Comparison of ENCODE assay signal across 34 cellular contexts in genomic region chrX:80485543-80485942, GRCh38.
"Had no signal": no experiment of that assay in that cellular context is flagged by ENCODE, and none has a peak within 500 bp of the region (broad histone marks: within the 10 kb centered on the region; RNA-seq: fewer than 3 reads in every experiment).

No MANE protein-coding gene starts in this region.

- H3K27me3 ChIP-seq: adrenal gland, ascending aorta, body of pancreas, brain microvascular endothelial cell, cardiac muscle cell had no signal

- FAIRE-seq: astrocyte, bronchial epithelial cell had no signal

- ATAC-seq: activated naive CD4-positive, alpha-beta T cell treated with anti-CD3 and anti-CD28 coated beads, Interleukin-2, amount 50 U/mL, for 72 hours; activated naive CD8-positive, alpha-beta T cell treated with anti-CD3 and anti-CD28 coated beads, Interleukin-2, amount 50 U/mL, for 24 hours; activated T-cell treated with anti-CD3 and anti-CD28 coated beads, Interleukin-2, amount 50 U/mL, for 4 hours; activated T-cell treated with anti-CD3 and anti-CD28 coated beads, Interleukin-2, amount 50 U/mL, for 72 hours; activated T-helper 17 cell treated with anti-CD3 and anti-CD28 coated beads, Interleukin-2, amount 50 U/mL, for 72 hours; body of pancreas had no signal

- H3K27ac ChIP-seq: adrenal gland, ascending aorta, body of pancreas, brain microvascular endothelial cell, breast epithelium, cardiac muscle cell had no signal

- DNase-seq: activated effector memory CD4-positive, alpha-beta T cell treated with anti-CD3 and anti-CD28 coated beads, Interleukin-2, amount 50 U/mL, for 16 hours; activated effector memory CD4-positive, alpha-beta T cell treated with Interleukin-2 at 50 U/mL for 16 hours; activated gamma-delta T cell; activated gamma-delta T cell treated with Interleukin-2 at 50 U/mL for 16 hours; activated naive CD4-positive, alpha-beta T cell; activated naive CD4-positive, alpha-beta T cell treated with anti-CD3 and anti-CD28 coated beads for 36 hours; activated naive CD4-positive, alpha-beta T cell treated with anti-CD3 and anti-CD28 coated beads, Interleukin-2, amount 10 ng/mL, durations not matched to agents 7 days and 5 days; activated naive CD4-positive, alpha-beta T cell treated with anti-CD3 and anti-CD28 coated beads, Interleukin-2, amount 50 U/mL, for 16 hours; activated naive CD4-positive, alpha-beta T cell treated with Interleukin-2 at 50 U/mL for 16 hours; activated naive CD8-positive, alpha-beta T cell treated with anti-CD3 and anti-CD28 coated beads for 36 hours; activated naive CD8-positive, alpha-beta T cell treated with anti-CD3 and anti-CD28 coated beads, Interleukin-2, amount 10 ng/mL, durations not matched to agents 7 days and 5 days; activated naive CD8-positive, alpha-beta T cell treated with anti-CD3 and anti-CD28 coated beads, Interleukin-2, amount 50 U/mL, for 24 hours; activated T-cell treated with anti-CD3 and anti-CD28 coated beads, Interleukin-2, amount 50 U/mL, for 1 hour; activated T-cell treated with anti-CD3 and anti-CD28 coated beads, Interleukin-2, amount 50 U/mL, for 24 hours; activated T-cell treated with anti-CD3 and anti-CD28 coated beads, Interleukin-2, amount 50 U/mL, for 4 hours; activated T-cell treated with anti-CD3 and anti-CD28 coated beads, Interleukin-2, amount 50 U/mL, for 48 hours; activated T-cell treated with anti-CD3 and anti-CD28 coated beads, Interleukin-2, amount 50 U/mL, for 72 hours; adrenal gland; amniotic stem cell; amygdala; anterior cingulate cortex; aorta; body of pancreas; brain microvascular endothelial cell; caudate nucleus; central memory CD4-positive, alpha-beta T cell; cerebellar nuclear complex had no signal

- H3K4me3 ChIP-seq: adrenal gland, ascending aorta, body of pancreas, breast epithelium, cardiac muscle cell had no signal

- H3K4me1 ChIP-seq: adrenal gland, ascending aorta, body of pancreas, breast epithelium had no signal

- H3K9me3 ChIP-seq: adrenal gland, ascending aorta, body of pancreas had no signal

- H3K36me3 ChIP-seq: adrenal gland, ascending aorta, brain microvascular endothelial cell, breast epithelium, cardiac muscle cell had no signal
